In genomic region chr2:241804326-241805276, GRCh38 we compare ENCODE assay signal across 8 cellular contexts. TPM values are rescaled to one million over a fixed set of nuclear protein-coding genes. Genes with fewer than 3 reads are reported as not detected.
DNase-seq lines count a peak whose midpoint lies in the region; ATAC-seq and TF ChIP-seq lines count a peak whose summit lies in the region.

No MANE protein-coding gene starts in this region.

- H3K4me3 ChIP-seq in left ventricle myocardium inferior (peak overlapping the region; percentile 67), smooth muscle cell (peak overlapping the region; percentile 48)

- no peak overlapping the region for H3K9ac ChIP-seq in smooth muscle cell (ENCODE audit: low read depth)

- no peaks in the 10 kb centered on the region for H3K4me1 Mint-ChIP-seq in HFFc6 (ENCODE audit: low read depth)
- H3K4me1 Mint-ChIP-seq in activated CD8-positive, alpha-beta T cell treated with anti-CD3 and anti-CD28 coated beads, Interleukin-2, amount 10 ng/mL, durations not matched to agents 7 days and 5 days (ENCODE audit: low read depth): peaks cover 17% of the 10 kb centered on the region

- H3K36me3 ChIP-seq in left ventricle myocardium inferior (no peaks in the 10 kb centered on the region), smooth muscle cell (ENCODE audit: low read depth) (no peaks in the 10 kb centered on the region)

- peak overlapping the region; percentile 82 for H3K4me2 ChIP-seq in smooth muscle cell

- TF ChIP-seq CTCF in HFFc6 (IDR thresholded peaks at IDR 0.05) (0 out of 2 replicates have a peak, but pooled peaks have one; percentile 15), left ventricle myocardium inferior (IDR thresholded peaks at IDR 0.05; ENCODE audit: borderline replicate concordance) (peak; percentile 7), smooth muscle cell (IDR thresholded peaks at IDR 0.05; ENCODE audit: borderline replicate concordance, insufficient read depth, poor library complexity, severe bottlenecking) (no peak)

- H3K27me3 ChIP-seq in left ventricle myocardium inferior (ENCODE audit: low read depth) (peaks cover 24% of the 10 kb centered on the region), smooth muscle cell (ENCODE audit: low read depth) (no peaks in the 10 kb centered on the region)

- H3K27me3 Mint-ChIP-seq in HFFc6 (ENCODE audit: insufficient read depth): peaks cover 18% of the 10 kb centered on the region
- peaks cover 3% of the 10 kb centered on the region for H3K27me3 Mint-ChIP-seq in activated CD8-positive, alpha-beta T cell treated with anti-CD3 and anti-CD28 coated beads, Interleukin-2, amount 10 ng/mL, durations not matched to agents 7 days and 5 days (ENCODE audit: low read depth)

- H4K20me1 ChIP-seq in smooth muscle cell (ENCODE audit: low read depth): no peaks in the 10 kb centered on the region

- H3K9me3 ChIP-seq in left ventricle myocardium inferior (replicated peaks) (no peaks in the 10 kb centered on the region), smooth muscle cell (replicated peaks; ENCODE audit: low read depth) (no peaks in the 10 kb centered on the region)

- peaks cover 25% of the 10 kb centered on the region for H3K4me1 ChIP-seq in left ventricle myocardium inferior
- H3K4me1 ChIP-seq in smooth muscle cell (ENCODE audit: low read depth): peaks cover 8% of the 10 kb centered on the region

- DNase-seq in D341Med (ENCODE audit: low spot score) (peak; percentile 41), HFFc6 (no peak), left ventricle myocardium inferior (no peak), smooth muscle cell (lab: John Stamatoyannopoulos, UW; ENCODE audit: unreplicated experiment) (no peak), LoVo (ENCODE audit: low spot score) (no peak), SW 1271 (lab: John Stamatoyannopoulos, UW) (no peak), DMS153 treated with DMSO at 0.1 percent for 48 hours (lab: John Stamatoyannopoulos, UW; ENCODE audit: unreplicated experiment) (no peak)
- peak; percentile 46 for DNase-seq in activated CD8-positive, alpha-beta T cell treated with anti-CD3 and anti-CD28 coated beads, Interleukin-2, amount 10 ng/mL, durations not matched to agents 7 days and 5 days

- H3K36me3 Mint-ChIP-seq in HFFc6 (ENCODE audit: low read depth): no peaks in the 10 kb centered on the region
- no peaks in the 10 kb centered on the region for H3K36me3 Mint-ChIP-seq in activated CD8-positive, alpha-beta T cell treated with anti-CD3 and anti-CD28 coated beads, Interleukin-2, amount 10 ng/mL, durations not matched to agents 7 days and 5 days (ENCODE audit: low read depth)

- H3K27ac ChIP-seq in left ventricle myocardium inferior (replicated peaks) (no peak overlapping the region), smooth muscle cell (ENCODE audit: low read depth) (no peak overlapping the region)

- no peaks in the 10 kb centered on the region for H3F3A ChIP-seq in smooth muscle cell (ENCODE audit: low read depth)

- CTCF ChIA-PET in activated CD8-positive, alpha-beta T cell treated with anti-CD3 and anti-CD28 coated beads, Interleukin-2, amount 10 ng/mL, durations not matched to agents 7 days and 5 days (lab: Charles Lee): interaction anchor here (1.0 to 2.1 kb wide), 4 partner anchors 17 to 413 kb away, joined by 3 to 7 read pairs (median 4); no protein-coding TSS in a partner anchor

- intact Hi-C loops in left ventricle myocardium inferior (cut with micrococcal nuclease): no loop called here

- no peaks in the 10 kb centered on the region for H3K79me2 ChIP-seq in smooth muscle cell (ENCODE audit: low read depth)

- WGBS in smooth muscle cell (ENCODE audit: low lambda C conversion rate): 72% methylated on average over 32 of the region's 37 CpGs

- H2AFZ ChIP-seq in smooth muscle cell (ENCODE audit: low read depth): no peak overlapping the region

- H3K9me3 Mint-ChIP-seq in HFFc6: no peaks in the 10 kb centered on the region
- no peaks in the 10 kb centered on the region for H3K9me3 Mint-ChIP-seq in activated CD8-positive, alpha-beta T cell treated with anti-CD3 and anti-CD28 coated beads, Interleukin-2, amount 10 ng/mL, durations not matched to agents 7 days and 5 days (ENCODE audit: insufficient read depth)

- ATAC-seq in activated CD8-positive, alpha-beta T cell treated with anti-CD3 and anti-CD28 coated beads, Interleukin-2, amount 10 ng/mL, durations not matched to agents 7 days and 5 days: peak; percentile 46

- H3K27ac Mint-ChIP-seq in HFFc6: no peak overlapping the region
- peak overlapping the region; percentile 60 for H3K27ac Mint-ChIP-seq in activated CD8-positive, alpha-beta T cell treated with anti-CD3 and anti-CD28 coated beads, Interleukin-2, amount 10 ng/mL, durations not matched to agents 7 days and 5 days

- POLR2A ChIA-PET in activated CD8-positive, alpha-beta T cell treated with anti-CD3 and anti-CD28 coated beads, Interleukin-2, amount 10 ng/mL, durations not matched to agents 7 days and 5 days (lab: Charles Lee): interaction anchor here (1.8 kb wide), 1 partner anchor 64 kb away, joined by 6 read pairs; no protein-coding TSS in a partner anchor

- H3K4me3 Mint-ChIP-seq in HFFc6: no peak overlapping the region
- H3K4me3 Mint-ChIP-seq in activated CD8-positive, alpha-beta T cell treated with anti-CD3 and anti-CD28 coated beads, Interleukin-2, amount 10 ng/mL, durations not matched to agents 7 days and 5 days: peak overlapping the region; percentile 68

RNA-seq across cellular contexts. Expression of gene NEU4, which starts 4.4 kb away (rescaled TPM):
- total RNA-seq in HFFc6 (2021; fragmentation: NEBNext Ultra II Directional; extraction: Animal tissue kit (Norgen Biotek cat#: 25700)): under 1 TPM in 1 of 6 experiments, not detected in 5; 0.08 TPM
- total RNA-seq in activated CD8-positive, alpha-beta T cell treated with anti-CD3 and anti-CD28 coated beads, Interleukin-2, amount 10 ng/mL, durations not matched to agents 7 days and 5 days: under 1 TPM; 0.31 to 0.45 TPM
- total RNA-seq in left ventricle myocardium inferior (not detected), smooth muscle cell (not detected in 2 replicates)
- 0.10 TPM in 1 of 2 replicates, not detected in the other for polyA plus RNA-seq in smooth muscle cell

RNA-seq across cellular contexts. Expression of gene GAL3ST2, which starts 28.0 kb away (rescaled TPM):
- total RNA-seq in HFFc6 (2021; fragmentation: NEBNext Ultra II Directional; extraction: Animal tissue kit (Norgen Biotek cat#: 25700)): under 1 TPM in 4 of 6 experiments, not detected in 2; 0.17 to 0.26 (median 0.23) TPM
- total RNA-seq in activated CD8-positive, alpha-beta T cell treated with anti-CD3 and anti-CD28 coated beads, Interleukin-2, amount 10 ng/mL, durations not matched to agents 7 days and 5 days: under 1 TPM; 0.34 TPM
- total RNA-seq in left ventricle myocardium inferior (not detected), smooth muscle cell (not detected in 2 replicates)
- 0.34 TPM in 2 replicates for polyA plus RNA-seq in smooth muscle cell

RNA-seq across cellular contexts. Expression of gene PDCD1, which starts 54.1 kb away (rescaled TPM):
- not detected for total RNA-seq in HFFc6 (2021; fragmentation: NEBNext Ultra II Directional; extraction: Animal tissue kit (Norgen Biotek cat#: 25700))
- 1 to 10 TPM; 2.4 to 2.5 TPM for total RNA-seq in activated CD8-positive, alpha-beta T cell treated with anti-CD3 and anti-CD28 coated beads, Interleukin-2, amount 10 ng/mL, durations not matched to agents 7 days and 5 days
- total RNA-seq in left ventricle myocardium inferior: 3.3 TPM
- not detected in 2 replicates for total RNA-seq in smooth muscle cell
- 0.12 TPM in 1 of 2 replicates, not detected in the other for polyA plus RNA-seq in smooth muscle cell

Comparison
In these comparisons a context has a peak if more than half of its experiments do, and no peak if none do; other contexts are left out.
1. DNase-seq: peak in D341Med (single experiment) and activated CD8-positive, alpha-beta T cell treated with anti-CD3 and anti-CD28 coated beads, Interleukin-2, amount 10 ng/mL, durations not matched to agents 7 days and 5 days (single experiment); none in HFFc6 (single experiment), left ventricle myocardium inferior (single experiment), smooth muscle cell (single experiment), LoVo (single experiment), SW 1271 (0 of 2) and DMS153 treated with DMSO at 0.1 percent for 48 hours (single experiment).